In the genomic region with DNA sequence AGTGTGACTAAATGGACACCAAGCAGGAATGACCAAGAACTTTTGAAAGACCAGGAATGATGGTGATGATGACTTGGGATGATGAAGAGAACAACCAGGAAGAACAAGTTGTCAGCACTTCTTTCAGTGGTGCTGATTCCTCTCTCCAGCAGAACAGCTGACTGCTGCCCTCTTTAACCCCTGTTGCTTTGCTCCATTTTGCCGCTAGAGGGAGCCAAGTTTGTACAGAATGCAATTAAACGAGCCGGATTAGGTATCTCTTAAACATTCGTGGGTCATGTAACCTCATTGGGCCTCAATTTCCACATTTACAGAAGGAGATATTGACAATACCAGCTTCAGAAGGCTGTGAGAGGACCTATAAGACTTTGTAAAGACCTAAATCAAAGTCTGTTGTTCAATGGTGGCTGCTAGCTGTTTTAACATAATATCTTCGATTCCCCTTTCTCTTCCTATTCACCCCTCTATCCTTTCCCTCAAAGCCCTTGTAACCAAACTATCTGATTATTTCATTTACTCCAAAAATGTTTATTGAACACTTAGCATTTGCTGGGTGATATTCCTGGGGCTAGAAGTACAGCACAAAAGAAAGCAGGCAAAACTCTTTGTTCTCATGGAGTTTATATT, we compare ENCODE assay signal across 1 cellular context.
TF ChIP-seq lines count a peak whose summit lies in the region.

No MANE protein-coding gene starts in this region.

TF ChIP-seq in IMR-90, 13 proteins besides CTCF, POLR2A, EP300 and RAD21:
- TF ChIP-seq, protein P1, sequence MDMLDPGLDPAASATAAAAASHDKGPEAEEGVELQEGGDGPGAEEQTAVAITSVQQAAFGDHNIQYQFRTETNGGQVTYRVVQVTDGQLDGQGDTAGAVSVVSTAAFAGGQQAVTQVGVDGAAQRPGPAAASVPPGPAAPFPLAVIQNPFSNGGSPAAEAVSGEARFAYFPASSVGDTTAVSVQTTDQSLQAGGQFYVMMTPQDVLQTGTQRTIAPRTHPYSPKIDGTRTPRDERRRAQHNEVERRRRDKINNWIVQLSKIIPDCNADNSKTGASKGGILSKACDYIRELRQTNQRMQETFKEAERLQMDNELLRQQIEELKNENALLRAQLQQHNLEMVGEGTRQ (IDR thresholded peaks at IDR 0.05; ENCODE audit: low read depth, low read length), result 0 out of 2 replicates have a peak, but pooled peaks have one; percentile 13
- no peak for TF ChIP-seq RCOR1 (IDR thresholded peaks at IDR 0.05; ENCODE audit: insufficient replicate concordance, low read length)
- peak; percentile 49 for TF ChIP-seq SMC3 (IDR thresholded peaks at IDR 0.05; ENCODE audit: low read depth, low read length)
